8 cellular contexts compared by ENCODE assay signal in the genomic region with DNA sequence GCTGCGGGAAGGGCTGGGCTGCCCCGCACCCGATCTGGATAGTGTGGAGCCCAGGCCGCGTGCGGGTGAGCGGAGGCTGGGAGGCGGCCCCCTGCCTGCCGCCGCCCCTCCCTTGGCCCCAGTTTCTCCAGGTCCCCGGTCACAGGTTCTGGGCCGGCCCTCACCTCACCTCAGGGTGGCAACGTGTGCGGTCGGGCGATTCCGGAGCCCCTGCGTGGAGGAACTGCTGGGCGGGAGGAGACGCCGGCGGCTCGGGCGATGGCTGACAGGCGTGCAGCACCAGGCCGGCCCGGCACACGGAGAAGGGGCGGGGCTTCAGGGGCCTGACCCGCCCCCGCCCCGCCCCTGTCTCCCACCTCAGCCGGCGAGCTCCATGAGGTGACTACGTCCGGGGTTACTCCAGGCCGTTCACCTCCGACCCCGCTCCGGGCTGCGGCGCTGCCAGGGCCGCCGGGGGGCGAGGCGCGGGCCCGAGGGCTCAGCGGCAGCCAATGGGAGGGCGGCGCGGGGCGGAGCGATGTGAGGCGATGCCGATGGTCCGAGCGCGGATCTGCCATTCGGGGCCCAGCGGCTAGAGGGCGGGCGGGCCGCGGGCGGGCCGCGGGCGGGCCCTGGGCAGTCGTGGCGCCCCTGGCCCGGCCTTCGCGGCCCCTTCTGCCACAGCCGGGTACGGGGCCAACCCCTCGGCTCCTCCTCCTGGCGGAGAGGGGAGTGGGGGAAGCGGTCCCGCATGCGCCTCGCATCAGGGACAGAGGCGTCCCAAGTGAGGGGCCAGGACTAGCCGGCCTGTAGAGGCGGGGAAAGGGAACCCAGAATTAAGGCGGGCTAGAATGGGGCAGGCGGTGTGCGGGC. TPM values are rescaled to one million over a fixed set of nuclear protein-coding genes. Genes with fewer than 3 reads are reported as not detected.
DNase-seq lines count a peak whose midpoint lies in the region; ATAC-seq and TF ChIP-seq lines count a peak whose summit lies in the region.

No MANE protein-coding gene starts in this region.

- H3K36me3 Mint-ChIP-seq in Calu3 (ENCODE audit: insufficient read depth, unreplicated experiment): peaks cover 53% of the 10 kb centered on the region
- no peaks in the 10 kb centered on the region for H3K36me3 Mint-ChIP-seq in endothelial cell (ENCODE audit: low read depth, unreplicated experiment)

- CTCF ChIA-PET in Calu3 (lab: Charles Lee): interaction anchor here (0.5 to 7.3 kb wide), 30 partner anchors 8 to 1840 kb away, joined by 3 to 98 read pairs (median 4); a partner anchor contains a TSS

- DNase-seq in Calu3 (peak; percentile 100), HT1080 (ENCODE audit: low read depth) (peak; percentile 95), NOMO-1 treated with dmso at 0.1 percent for 144 hours (lab: John Stamatoyannopoulos, UW; ENCODE audit: unreplicated experiment) (peak; percentile 96), endothelial cell (ENCODE audit: low spot score) (peak; percentile 99), midbrain (lab: John Stamatoyannopoulos, UW) (peak; percentile 92)
- peak; percentile 66 for DNase-seq in activated CD8-positive, alpha-beta memory T cell treated with anti-CD3 and anti-CD28 coated beads, Interleukin-2, amount 50 U/mL, for 24 hours (ENCODE audit: extremely low read depth)
- peak; percentile 93 to 96 for DNase-seq in stimulated activated CD8-positive, alpha-beta memory T cell treated with anti-CD3 and anti-CD28 coated beads, Interleukin-15, amount 100 ng/mL, for 48 hours (ENCODE audit: low read depth in 2 of 2)

- TF ChIP-seq CTCF in Calu3 (IDR thresholded peaks at IDR 0.05; ENCODE audit: unreplicated experiment) (peak; percentile 97), endothelial cell (IDR thresholded peaks at IDR 0.05; ENCODE audit: unreplicated experiment) (peak; percentile 55)

- H3K4me3 Mint-ChIP-seq in Calu3 (ENCODE audit: low read depth, unreplicated experiment) (peak overlapping the region; percentile 100), endothelial cell (ENCODE audit: unreplicated experiment) (peak overlapping the region; percentile 98)

- no peaks in the 10 kb centered on the region for H3K27me3 Mint-ChIP-seq in Calu3 (ENCODE audit: unreplicated experiment)
- H3K27me3 Mint-ChIP-seq in endothelial cell (ENCODE audit: unreplicated experiment): peaks cover 5% of the 10 kb centered on the region

- peak; percentile 80 for ATAC-seq in GM21367 (IDR thresholded peaks at IDR 0.05; ENCODE audit: unreplicated experiment)

- H3K27ac Mint-ChIP-seq in Calu3 (ENCODE audit: unreplicated experiment): peak overlapping the region; percentile 90
- H3K27ac Mint-ChIP-seq in endothelial cell (ENCODE audit: unreplicated experiment): no peak overlapping the region

- H3K4me1 Mint-ChIP-seq in Calu3 (ENCODE audit: low read depth, unreplicated experiment) (peaks cover 45% of the 10 kb centered on the region), endothelial cell (ENCODE audit: unreplicated experiment) (peaks cover 23% of the 10 kb centered on the region)

- H3K9me3 Mint-ChIP-seq in Calu3 (ENCODE audit: low read depth, unreplicated experiment) (no peaks in the 10 kb centered on the region), endothelial cell (ENCODE audit: unreplicated experiment) (no peaks in the 10 kb centered on the region)

- no TSS peak for BruUV-seq in Calu3 (replicated peaks; lab: Mats Ljungman, UMichigan)

- intact Hi-C loops in Calu3 (cut with micrococcal nuclease; ENCODE audit: unreplicated experiment): no loop called here

RNA-seq across cellular contexts. Expression of a gene that starts 16.7 kb away (rescaled TPM):
- not detected in 2 replicates for total RNA-seq in Calu3 (2022)
- not detected in 2 replicates for total RNA-seq in HT1080 (2014; rRNA removed; shearing (Covaris generic))
- polyA plus RNA-seq in HT1080 (2015; cell fraction: cytosol; rRNA removed): not detected in 2 replicates
- not detected in 2 replicates for polyA plus RNA-seq in HT1080 (2015; cell fraction: nucleus; rRNA removed)
- not detected for total RNA-seq in endothelial cell (ENCODE audit: unreplicated experiment)

RNA-seq across cellular contexts. Expression of a gene that starts 47.6 kb away (rescaled TPM):
- total RNA-seq in Calu3 (2022): 335 and 392 TPM in 2 replicates
- 30.4 and 43.6 TPM in 2 replicates for total RNA-seq in HT1080 (2014; rRNA removed; shearing (Covaris generic))
- polyA plus RNA-seq in HT1080 (2015; cell fraction: cytosol; rRNA removed): 20.7 and 22.7 TPM in 2 replicates
- polyA plus RNA-seq in HT1080 (2015; cell fraction: nucleus; rRNA removed): 62.3 and 65.0 TPM in 2 replicates
- 91.5 TPM for total RNA-seq in endothelial cell (ENCODE audit: unreplicated experiment)

RNA-seq across cellular contexts. Expression of a gene that starts 47.6 kb away (rescaled TPM):
- total RNA-seq in Calu3 (2022): 97.6 and 102 TPM in 2 replicates
- total RNA-seq in HT1080 (2014; rRNA removed; shearing (Covaris generic)): 26.7 and 28.8 TPM in 2 replicates
- 13.4 and 13.8 TPM in 2 replicates for polyA plus RNA-seq in HT1080 (2015; cell fraction: cytosol; rRNA removed)
- 33.2 and 38.0 TPM in 2 replicates for polyA plus RNA-seq in HT1080 (2015; cell fraction: nucleus; rRNA removed)
- total RNA-seq in endothelial cell (ENCODE audit: unreplicated experiment): 24.7 TPM

Comparison
In these comparisons a context has a peak if more than half of its experiments do, and no peak if none do; other contexts are left out.
1. Peak in every context shown above with its lines: DNase-seq and ATAC-seq.